ENCODE assay signal across 5 cellular contexts in the genomic region with DNA sequence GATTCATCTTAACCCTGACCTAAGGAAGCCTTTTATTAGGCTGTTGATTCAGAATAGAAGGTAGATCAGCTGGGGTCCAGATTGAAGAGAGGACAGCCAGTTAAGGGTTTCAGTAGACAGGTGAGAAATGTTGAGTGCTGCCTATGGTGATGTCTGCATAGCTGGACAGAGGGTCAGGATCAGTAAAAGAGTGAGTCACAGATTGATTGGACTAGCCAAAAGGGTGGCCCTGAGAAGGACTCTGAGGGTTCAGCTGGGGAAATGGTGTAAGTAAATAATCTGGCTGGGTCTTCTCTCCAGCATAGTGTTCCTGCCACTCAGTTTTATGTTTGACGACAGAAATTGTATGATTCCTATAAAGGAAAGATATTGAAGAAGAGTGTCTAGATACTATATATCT.
DNase-seq lines count a peak whose midpoint lies in the region; ATAC-seq, FAIRE-seq and TF ChIP-seq lines count a peak whose summit lies in the region.
"Not testable (repeated sequence)": the region's sequence is repeated elsewhere in the genome, so short reads cannot be mapped to it uniquely, and the experiment has no call there.

No MANE protein-coding gene starts in this region.

- not testable (repeated sequence) for H3K4me3 Mint-ChIP-seq in CD14-positive monocyte; activated B cell treated with CpG ODN at 0.5 μM for 24 hours; stimulated activated memory B cell treated with anti-CD40 and anti-IgM and Interleukin-4, amounts not matched to agents 10 μg/mL and 1 μg/mL and 100 μg/mL, for 72 hours

- not testable (repeated sequence) for H3K9me3 ChIP-seq in body of pancreas, pancreas

- ATAC-seq in activated B cell treated with CpG ODN at 0.5 μM for 24 hours (ENCODE audit: low read depth); stimulated activated memory B cell treated with anti-CD40 and anti-IgM and Interleukin-4, amounts not matched to agents 10 μg/mL and 1 μg/mL and 100 μg/mL, for 72 hours: not testable (repeated sequence)
- ATAC-seq in body of pancreas (peak; percentile 18), pancreas (peak; percentile 22 to 71 (median 52))

- peaks cover 55 to 57% of the 10 kb centered on the region in 2 donors for H3K36me3 Mint-ChIP-seq in CD14-positive monocyte
- H3K36me3 Mint-ChIP-seq in activated B cell treated with CpG ODN at 0.5 μM for 24 hours (ENCODE audit: low read depth), result peaks cover 54% of the 10 kb centered on the region
- H3K36me3 Mint-ChIP-seq in stimulated activated memory B cell treated with anti-CD40 and anti-IgM and Interleukin-4, amounts not matched to agents 10 μg/mL and 1 μg/mL and 100 μg/mL, for 72 hours, result peaks cover 38% of the 10 kb centered on the region

- FAIRE-seq in pancreas (lab: Jason Lieb, UNC), result not testable (repeated sequence)

- POLR2A ChIA-PET in activated B cell treated with CpG ODN at 0.5 μM for 24 hours (lab: Charles Lee), result not testable (repeated sequence)

- not testable (repeated sequence) for H3K27me3 Mint-ChIP-seq in CD14-positive monocyte (ENCODE audit: low read depth in 3 of 3); activated B cell treated with CpG ODN at 0.5 μM for 24 hours; stimulated activated memory B cell treated with anti-CD40 and anti-IgM and Interleukin-4, amounts not matched to agents 10 μg/mL and 1 μg/mL and 100 μg/mL, for 72 hours

- H3K4me1 Mint-ChIP-seq in CD14-positive monocyte, result peaks cover 55% of the 10 kb centered on the region
- peaks cover 42% of the 10 kb centered on the region for H3K4me1 Mint-ChIP-seq in activated B cell treated with CpG ODN at 0.5 μM for 24 hours
- H3K4me1 Mint-ChIP-seq in stimulated activated memory B cell treated with anti-CD40 and anti-IgM and Interleukin-4, amounts not matched to agents 10 μg/mL and 1 μg/mL and 100 μg/mL, for 72 hours, result peaks cover 42% of the 10 kb centered on the region

- intact Hi-C loops in CD14-positive monocyte (cut with micrococcal nuclease); activated B cell treated with CpG ODN at 0.5 μM for 24 hours (cut with micrococcal nuclease); body of pancreas (cut with DNase I); pancreas (cut with DNase I): not testable (repeated sequence)

- not testable (repeated sequence) for H3K27ac ChIP-seq in body of pancreas, pancreas

- not testable (repeated sequence) for H3K27me3 ChIP-seq in body of pancreas, pancreas

- peaks cover 20% of the 10 kb centered on the region for H3K4me1 ChIP-seq in body of pancreas
- H3K4me1 ChIP-seq in pancreas, result not testable (repeated sequence)

- not testable (repeated sequence) for H3K36me3 ChIP-seq in body of pancreas (replicated peaks in 1 of 2; ENCODE audit: insufficient read depth in 1 of 2, low read depth in 2 of 2)
- H3K36me3 ChIP-seq in pancreas, result peaks cover 0 to 21% (median 0%) of the 10 kb centered on the region in 3 donors

- H3K4me3 ChIP-seq in body of pancreas, pancreas: not testable (repeated sequence)

- DNase-seq in CD14-positive monocyte (ENCODE audit: low spot score); activated B cell treated with CpG ODN at 0.5 μM for 24 hours; body of pancreas; pancreas: not testable (repeated sequence)

- 75 to 87% methylated on average over 1 of the region's 1 CpG for WGBS in body of pancreas, 2 donors
- WGBS in pancreas, 2 donors, result 80 to 86% methylated on average over 1 of the region's 1 CpG

- H3K9me3 Mint-ChIP-seq in CD14-positive monocyte; activated B cell treated with CpG ODN at 0.5 μM for 24 hours; stimulated activated memory B cell treated with anti-CD40 and anti-IgM and Interleukin-4, amounts not matched to agents 10 μg/mL and 1 μg/mL and 100 μg/mL, for 72 hours: not testable (repeated sequence)

- CTCF ChIA-PET in activated B cell treated with CpG ODN at 0.5 μM for 24 hours (lab: Charles Lee), result not testable (repeated sequence)

- TF ChIP-seq CTCF in CD14-positive monocyte (IDR thresholded peaks at IDR 0.05); activated B cell treated with CpG ODN at 0.5 μM for 24 hours (IDR thresholded peaks at IDR 0.05); body of pancreas (IDR thresholded peaks at IDR 0.05); pancreas (IDR thresholded peaks at IDR 0.05): not testable (repeated sequence)

- H3K27ac Mint-ChIP-seq in CD14-positive monocyte, result peak overlapping the region; percentile 4 to 86 (median 63)
- peak overlapping the region; percentile 31 for H3K27ac Mint-ChIP-seq in activated B cell treated with CpG ODN at 0.5 μM for 24 hours
- H3K27ac Mint-ChIP-seq in stimulated activated memory B cell treated with anti-CD40 and anti-IgM and Interleukin-4, amounts not matched to agents 10 μg/mL and 1 μg/mL and 100 μg/mL, for 72 hours, result peak overlapping the region; percentile 45

- TF ChIP-seq POLR2A in body of pancreas (IDR thresholded peaks at IDR 0.05), result not testable (repeated sequence)
